Comparison of ENCODE assay signal across 8 cellular contexts in genomic region chrX:15882704-15883539, GRCh38.
DNase-seq lines count a peak whose midpoint lies in the region; ATAC-seq and TF ChIP-seq lines count a peak whose summit lies in the region.

No MANE protein-coding gene starts in this region.

- ATAC-seq in GM18511 (IDR thresholded peaks at IDR 0.05; ENCODE audit: unreplicated experiment) (peak; percentile 84), HG02642 (IDR thresholded peaks at IDR 0.05; ENCODE audit: poor library complexity, unreplicated experiment) (peak; percentile 65)

- peak; percentile 78 to 96 for DNase-seq in NOMO-1 (lab: John Stamatoyannopoulos, UW; ENCODE audit: unreplicated experiment in 2 of 2)
- DNase-seq in iris pigment epithelial cell (ENCODE audit: low read depth): peak; percentile 11
- no peak for DNase-seq in GM10266 (ENCODE audit: extremely low spot score)
- DNase-seq in NCI-H2171 treated with DMSO at 0.1 percent for 48 hours (lab: John Stamatoyannopoulos, UW): no peak
- DNase-seq in RPMI8226: no peak
- no peak for DNase-seq in activated CD8-positive, alpha-beta memory T cell treated with anti-CD3 and anti-CD28 coated beads, Interleukin-2, amount 50 U/mL, for 4 hours

- TF ChIP-seq CTCF in GM10266 (IDR thresholded peaks at IDR 0.05; ENCODE audit: control insufficient read depth, insufficient read depth, low read depth, missing control alignments): no peak

Comparison
In these comparisons a context has a peak if more than half of its experiments do, and no peak if none do; other contexts are left out.
1. DNase-seq: peak in NOMO-1 (2 of 2) and iris pigment epithelial cell (single experiment); none in GM10266 (single experiment), NCI-H2171 treated with DMSO at 0.1 percent for 48 hours (single experiment), RPMI8226 (single experiment) and activated CD8-positive, alpha-beta memory T cell treated with anti-CD3 and anti-CD28 coated beads, Interleukin-2, amount 50 U/mL, for 4 hours (single experiment).